ENCODE assay signal across 8 cellular contexts in genomic region chr2:8681786-8682692, GRCh38. TPM values are rescaled to one million over a fixed set of nuclear protein-coding genes. Genes with fewer than 3 reads are reported as not detected.
DNase-seq lines count a peak whose midpoint lies in the region; ATAC-seq and TF ChIP-seq lines count a peak whose summit lies in the region.

Gene ID2, plus strand, starts transcription at chr2:8682056. Its CDS starts 110 bp downstream, at chr2:8682166.

- peak; percentile 91 for DNase-seq in BJ (ENCODE audit: low read depth)
- peak; percentile 96 for DNase-seq in GM19240 (ENCODE audit: insufficient read length, low spot score)
- peak; percentile 95 for DNase-seq in NCI-H524 treated with DMSO at 0.1 percent for 48 hours (lab: John Stamatoyannopoulos, UW)
- DNase-seq in activated CD4-positive, alpha-beta T cell treated with anti-CD3 and anti-CD28 coated beads for 36 hours: peak; percentile 99
- peak; percentile 99 for DNase-seq in chondrocyte (ENCODE audit: low spot score)
- DNase-seq in kidney epithelial cell (ENCODE audit: low read depth): peak; percentile 88
- DNase-seq in stimulated activated CD4-positive, alpha-beta T cell treated with anti-CD3 and anti-CD28 coated beads, Interleukin-15, amount 100 ng/mL, for 24 hours: peak; percentile 99

- TF ChIP-seq CTCF in BJ (IDR thresholded peaks at IDR 0.05; ENCODE audit: insufficient read depth, low read depth, low read length) (peak; percentile 29; the same call in 1 of the 2 replicates), chondrocyte (IDR thresholded peaks at IDR 0.05) (peak; percentile 36), kidney epithelial cell (IDR thresholded peaks at IDR 0.05; ENCODE audit: insufficient read depth, low read length, poor library complexity, severe bottlenecking) (no peak)

- no peaks in the 10 kb centered on the region for H3K9me3 Mint-ChIP-seq in activated CD4-positive, alpha-beta T cell treated with anti-CD3 and anti-CD28 coated beads for 36 hours (ENCODE audit: low read depth)
- H3K9me3 Mint-ChIP-seq in chondrocyte (ENCODE audit: low read depth): no peaks in the 10 kb centered on the region

- peak; percentile 57 for ATAC-seq in HG03457 (IDR thresholded peaks at IDR 0.05; ENCODE audit: unreplicated experiment)
- ATAC-seq in activated CD4-positive, alpha-beta T cell treated with anti-CD3 and anti-CD28 coated beads for 36 hours: peak; percentile 73

- CTCF ChIA-PET in BJ (lab: Yijun Ruan, JAX): interaction anchor here (1.0 to 1.5 kb wide), 4 partner anchors 47 to 1255 kb away, joined by 3 to 4 read pairs (median 4); no protein-coding TSS in a partner anchor
- CTCF ChIA-PET in activated CD4-positive, alpha-beta T cell treated with anti-CD3 and anti-CD28 coated beads for 36 hours (lab: Charles Lee): interaction anchor here (0.6 to 1.3 kb wide), 7 partner anchors 13 to 1255 kb away, joined by 3 to 4 read pairs (median 3); no protein-coding TSS in a partner anchor

- intact Hi-C loops in activated CD4-positive, alpha-beta T cell treated with anti-CD3 and anti-CD28 coated beads for 36 hours (cut with DNase I, micrococcal nuclease): loop anchor here (1.0 to 10.0 kb wide), 25 partner anchors 74 to 1847 kb away; partner anchors contain the start of genes CPSF3 (in 1 of the 2), ITGB1BP1 (in 1 of the 2), MBOAT2 (in 1 of the 2) and ODC1 (in 1 of the 2)

- peak within 1 kb of the TSS; percentile 94 for H3K4me3 ChIP-seq in BJ (ENCODE audit: low read depth, low read length)
- H3K4me3 ChIP-seq in kidney epithelial cell (ENCODE audit: low read depth, low read length): peak within 1 kb of the TSS; percentile 88

- peaks cover 10% of the 10 kb centered on the region for H3K27me3 Mint-ChIP-seq in activated CD4-positive, alpha-beta T cell treated with anti-CD3 and anti-CD28 coated beads for 36 hours
- H3K27me3 Mint-ChIP-seq in chondrocyte (ENCODE audit: low read depth): no peaks in the 10 kb centered on the region

- POLR2A ChIA-PET in BJ (lab: Charles Lee): interaction anchor here (0.6 to 1.3 kb wide), 11 partner anchors 12 to 705 kb away, joined by 3 to 8 read pairs (median 3); no protein-coding TSS in a partner anchor
- POLR2A ChIA-PET in activated CD4-positive, alpha-beta T cell treated with anti-CD3 and anti-CD28 coated beads for 36 hours (lab: Charles Lee): interaction anchor here (0.5 to 2.9 kb wide), 35 partner anchors 9 to 1623 kb away, joined by 3 to 103 read pairs (median 5); partner anchors contain the start of gene YWHAQ

- H3K36me3 ChIP-seq in BJ (ENCODE audit: control insufficient read depth, insufficient read depth, low read length) (no peaks in the 10 kb centered on the region), kidney epithelial cell (ENCODE audit: control insufficient read depth, insufficient read depth, low read length) (no peaks in the 10 kb centered on the region)

- peak within 1 kb of the TSS; percentile 98 for H3K4me3 Mint-ChIP-seq in activated CD4-positive, alpha-beta T cell treated with anti-CD3 and anti-CD28 coated beads for 36 hours
- peak within 1 kb of the TSS; percentile 95 for H3K4me3 Mint-ChIP-seq in chondrocyte (ENCODE audit: unreplicated experiment)

- peak within 1 kb of the TSS; percentile 97 for H3K27ac Mint-ChIP-seq in activated CD4-positive, alpha-beta T cell treated with anti-CD3 and anti-CD28 coated beads for 36 hours
- peak within 1 kb of the TSS; percentile 94 for H3K27ac Mint-ChIP-seq in chondrocyte (ENCODE audit: unreplicated experiment)

- peaks cover 34% of the 10 kb centered on the region for H3K4me1 Mint-ChIP-seq in activated CD4-positive, alpha-beta T cell treated with anti-CD3 and anti-CD28 coated beads for 36 hours
- H3K4me1 Mint-ChIP-seq in chondrocyte (ENCODE audit: low read depth): peaks cover 52% of the 10 kb centered on the region

- H3K36me3 Mint-ChIP-seq in activated CD4-positive, alpha-beta T cell treated with anti-CD3 and anti-CD28 coated beads for 36 hours (ENCODE audit: low read depth): peaks cover 28% of the 10 kb centered on the region
- no peaks in the 10 kb centered on the region for H3K36me3 Mint-ChIP-seq in chondrocyte (ENCODE audit: low read depth)

- H3K27me3 ChIP-seq in BJ (ENCODE audit: control insufficient read depth, insufficient read depth, low read length) (no peaks in the 10 kb centered on the region), kidney epithelial cell (ENCODE audit: control insufficient read depth, insufficient read depth, low read length) (no peaks in the 10 kb centered on the region)

RNA-seq across cellular contexts. Expression of gene ID2, which starts in this region (rescaled TPM):
- 196 and 242 TPM in 2 replicates for polyA plus RNA-seq in BJ (2011; rRNA removed)
- 65.9 and 131 TPM in 2 replicates for polyA minus RNA-seq in BJ (2011; rRNA and poly(A)+ RNA removed)
- 100 to 1,000 TPM; 171 to 213 TPM for total RNA-seq in activated CD4-positive, alpha-beta T cell treated with anti-CD3 and anti-CD28 coated beads for 36 hours
- total RNA-seq in chondrocyte (23.1 to 50.5 TPM (median 23.2 TPM) in 3 replicates), kidney epithelial cell (19.4 and 30.8 TPM in 2 replicates)

Comparison
In these comparisons a context has a peak if more than half of its experiments do, and no peak if none do; other contexts are left out.
1. Peak in every context shown above with its lines: DNase-seq, ATAC-seq and H3K4me3 ChIP-seq.